Comparison of ENCODE assay signal across 1 cellular context in genomic region chr2:21118302-21118920, GRCh38.
TF ChIP-seq lines count a peak whose summit lies in the region.

No MANE protein-coding gene starts in this region.

TF ChIP-seq in HepG2, 621 proteins besides CTCF, POLR2A, EP300 and RAD21 (continued from another document):
- TF ChIP-seq FOXA1 (IDR thresholded peaks at IDR 0.05): no peak
- no peak for TF ChIP-seq FOXA1 (CRISPR knock-in tag; IDR thresholded peaks at IDR 0.05)
- no peak for TF ChIP-seq ZNF253 (CRISPR knock-in tag; IDR thresholded peaks at IDR 0.05; ENCODE audit: borderline replicate concordance)
- TF ChIP-seq SNAPC4 (CRISPR knock-in tag; IDR thresholded peaks at IDR 0.05): no peak
TF ChIP-seq in HepG2: peak in this region for 41.
